In genomic region chr21:8834264-8834663, GRCh38 we compare ENCODE assay signal across 8 cellular contexts.
A peak's percentile ranks its signal among the peaks of the same experiment; 100 is the strongest.
DNase-seq lines count a peak whose midpoint lies in the region; ATAC-seq, FAIRE-seq and TF ChIP-seq lines count a peak whose summit lies in the region.
"Not testable (repeated sequence)": the region's sequence is repeated elsewhere in the genome, so short reads cannot be mapped to it uniquely, and the experiment has no call there.

No MANE protein-coding gene starts in this region.

- not testable (repeated sequence) for H3K9ac ChIP-seq in K562 (ENCODE audit: insufficient read depth in 1 of 2, low read depth in 2 of 2, low read length in 2 of 2)

- DNase-seq in RWPE2 (ENCODE audit: low spot score): peak; percentile 26
- not testable (repeated sequence) for DNase-seq in K562 (ENCODE audit: extremely low read depth in 1 of 4, low spot score in 3 of 4)
- DNase-seq in effector CD4-positive, alpha-beta T cell: peak; percentile 1
- DNase-seq in cardiac septum (ENCODE audit: low spot score): peak; percentile 66
- peak; percentile 10 to 75 for DNase-seq in left lung
- peak; percentile 9 for DNase-seq in mucosa of gallbladder (ENCODE audit: low spot score)
- peak; percentile 60 for DNase-seq in sciatic nerve (ENCODE audit: low spot score)
- peak; percentile 47 for DNase-seq in upper lobe of right lung

- not testable (repeated sequence) for H3K27ac ChIP-seq in RWPE2 (ENCODE audit: poor library complexity, severe bottlenecking); K562 (ENCODE audit: extremely low read depth, low read depth, low read length); left lung; upper lobe of right lung

- not testable (repeated sequence) for TF ChIP-seq POLR2A in K562 (conservative IDR thresholded peaks at IDR 0.05)

- not testable (repeated sequence) for H3K27me3 ChIP-seq in RWPE2 (ENCODE audit: insufficient read depth, poor library complexity, severe bottlenecking); K562 (ENCODE audit: control insufficient read depth in 2 of 2, insufficient read depth in 2 of 2, low read length in 2 of 2); left lung; upper lobe of right lung

- H3K4me3 ChIP-seq in RWPE2 (ENCODE audit: severe bottlenecking); K562; left lung; upper lobe of right lung: not testable (repeated sequence)

- H3K79me2 ChIP-seq in K562 (ENCODE audit: control insufficient read depth, insufficient read depth, low read length): not testable (repeated sequence)

- TF ChIP-seq CTCF in RWPE2 (IDR thresholded peaks at IDR 0.05; ENCODE audit: poor library complexity, severe bottlenecking); K562 (IDR thresholded peaks at IDR 0.05 in 2 of 3, conservative IDR thresholded peaks at IDR 0.05 in 1 of 3; ENCODE audit: insufficient read depth in 2 of 3, low read depth in 1 of 3, low read length in 3 of 3); left lung (IDR thresholded peaks at IDR 0.05); upper lobe of right lung (IDR thresholded peaks at IDR 0.05): not testable (repeated sequence)

- H2AFZ ChIP-seq in K562 (ENCODE audit: low read depth, low read length): not testable (repeated sequence)

- TF ChIP-seq RAD21 in K562 (CRISPR knock-in tag; conservative IDR thresholded peaks at IDR 0.05 in 1 of 2, IDR thresholded peaks at IDR 0.05 in 1 of 2): not testable (repeated sequence)

- BruUV-seq in K562 (replicated peaks; lab: Mats Ljungman, UMichigan): TSS peak; percentile 50

- intact Hi-C loops in K562 (cut with micrococcal nuclease); cardiac septum (cut with DNase I); left lung (cut with DNase I); sciatic nerve (cut with DNase I); upper lobe of right lung (cut with DNase I): not testable (repeated sequence)

- POLR2A ChIA-PET in K562 (lab: Yijun Ruan, JAX): not testable (repeated sequence)

- in situ Hi-C loops in K562 (cut with MboI): not testable (repeated sequence)

- not testable (repeated sequence) for TF ChIP-seq EP300 in K562 (IDR thresholded peaks at IDR 0.05; ENCODE audit: low read length)

- CTCF ChIA-PET in K562 (lab: Yijun Ruan, JAX; ENCODE audit: low intra/inter-chr PET ratio): not testable (repeated sequence)

- not testable (repeated sequence) for FAIRE-seq in K562 (lab: Jason Lieb, UNC)

- not testable (repeated sequence) for H3K9me1 ChIP-seq in K562 (ENCODE audit: control insufficient read depth, insufficient read depth, low read length)

- not testable (repeated sequence) for H3K4me1 ChIP-seq in RWPE2 (ENCODE audit: insufficient read depth, poor library complexity, severe bottlenecking); K562 (replicated peaks in 1 of 2; ENCODE audit: control insufficient read depth in 2 of 2, insufficient read depth in 2 of 2, low read length in 2 of 2); left lung; upper lobe of right lung

- H3K9me3 ChIP-seq in RWPE2 (ENCODE audit: severe bottlenecking); K562 (replicated peaks; ENCODE audit: control insufficient read depth, insufficient read depth, low read depth, low read length); upper lobe of right lung: not testable (repeated sequence)
- peaks cover 0 to 10% of the 10 kb centered on the region in 2 donors for H3K9me3 ChIP-seq in left lung

- H3K4me2 ChIP-seq in K562 (ENCODE audit: insufficient read depth, low read length): not testable (repeated sequence)

- not testable (repeated sequence) for H3K36me3 ChIP-seq in RWPE2 (ENCODE audit: low read depth); K562 (ENCODE audit: control insufficient read depth, insufficient read depth, low read length); left lung; upper lobe of right lung

- 38% methylated on average over 7 of the region's 8 CpGs for WGBS in K562 (ENCODE audit: insufficient coverage, low coverage, missing lambda C conversion rate)

- H4K20me1 ChIP-seq in K562 (replicated peaks; ENCODE audit: control insufficient read depth, insufficient read depth, low read length): not testable (repeated sequence)

- not testable (repeated sequence) for ATAC-seq in RWPE2 (ENCODE audit: low read depth); K562; left lung; sciatic nerve; upper lobe of right lung
